35 cellular contexts compared by ENCODE assay signal in genomic region chr2:103338819-103339218, GRCh38.
"Had no signal": no experiment of that assay in that cellular context is flagged by ENCODE, and none has a peak within 500 bp of the region (broad histone marks: within the 10 kb centered on the region; RNA-seq: fewer than 3 reads in every experiment).

No MANE protein-coding gene starts in this region.

- H3K9me3 ChIP-seq: MG63 had no signal

- DNase-seq: MG63, MM.1S, MV-4-11, NCI-H1048, NCI-H1092, NCI-H1092 treated with DMSO at 0.1 percent for 48 hours, NCI-H1105, NCI-H1105 treated with DMSO at 0.1 percent for 48 hours, NCI-H1417, NCI-H1417 treated with DMSO at 0.1 percent for 48 hours, NCI-H1436, NCI-H1436 treated with DMSO at 0.1 percent for 48 hours, NCI-H146, NCI-H1694, NCI-H1694 treated with DMSO at 0.1 percent for 48 hours, NCI-H187, NCI-H187 treated with DMSO at 0.1 percent for 48 hours, NCI-H1930, NCI-H2029, NCI-H2029 treated with DMSO at 0.1 percent for 48 hours, NCI-H2081, NCI-H2081 treated with DMSO at 0.1 percent for 48 hours, NCI-H2107, NCI-H2171, NCI-H2171 treated with DMSO at 0.1 percent for 48 hours, NCI-H2227 treated with DMSO at 0.1 percent for 48 hours, NCI-H226, NCI-H345, NCI-H446, NCI-H446 treated with DMSO at 0.1 percent for 48 hours, NCI-H510A, NCI-H510A treated with DMSO at 0.1 percent for 48 hours, NCI-H524, NCI-H524 treated with DMSO at 0.1 percent for 48 hours, NCI-H526 had no signal

- H3K36me3 ChIP-seq: MG63 had no signal

- H3K27me3 ChIP-seq: MG63 had no signal

- H3K4me3 ChIP-seq: MG63 had no signal
